In genomic region chr2:8378016-8378810, GRCh38 we compare ENCODE assay signal across 12 cellular contexts.
DNase-seq lines count a peak whose midpoint lies in the region; ATAC-seq and TF ChIP-seq lines count a peak whose summit lies in the region.
"Had no signal": no experiment of that assay in that cellular context is flagged by ENCODE, and none has a peak within 500 bp of the region (broad histone marks: within the 10 kb centered on the region; RNA-seq: fewer than 3 reads in every experiment).

No MANE protein-coding gene starts in this region.

- H3K27me3 ChIP-seq in GM06990 (replicated peaks; ENCODE audit: control insufficient read depth, insufficient read depth, low read length) (no peaks in the 10 kb centered on the region), MM.1S (replicated peaks; ENCODE audit: insufficient read depth, low read length) (peaks cover 42% of the 10 kb centered on the region), breast epithelium (no peaks in the 10 kb centered on the region)
- H3K27me3 ChIP-seq: brain microvascular endothelial cell had no signal

- H3F3A ChIP-seq in MM.1S (ENCODE audit: insufficient read depth, low read length), result peaks cover 11% of the 10 kb centered on the region

- DNase-seq in GM06990 (ENCODE audit: extremely low read depth, insufficient read length) (peak; percentile 64), MM.1S (peak; percentile 91), SKM-1 treated with dmso at 0.1 percent for 144 hours (lab: John Stamatoyannopoulos, UW; ENCODE audit: unreplicated experiment) (no peak), GM13976 (ENCODE audit: low spot score) (no peak), breast epithelium (ENCODE audit: low spot score in 2 of 2) (no peak), Calu3 (no peak)
- DNase-seq: activated CD4-positive, alpha-beta T cell treated with anti-CD3 and anti-CD28 coated beads, Interleukin-2, amount 10 ng/mL, durations not matched to agents 24 days and 14 days; brain microvascular endothelial cell; Caco-2; SHP77 treated with DMSO at 0.1 percent for 48 hours had no signal

- TF ChIP-seq CTCF in GM06990 (IDR thresholded peaks at IDR 0.05; ENCODE audit: insufficient read depth, low read length, poor library complexity, severe bottlenecking), result no peak
- no peak for TF ChIP-seq CTCF in MM.1S (IDR thresholded peaks at IDR 0.05; ENCODE audit: low read length)
- no peak for TF ChIP-seq CTCF in GM13976 (IDR thresholded peaks at IDR 0.05; ENCODE audit: borderline replicate concordance, control extremely low read depth, extremely low read depth, insufficient read depth, missing control alignments)
- TF ChIP-seq CTCF in breast epithelium (IDR thresholded peaks at IDR 0.05), result no peak
- TF ChIP-seq CTCF in Calu3 (IDR thresholded peaks at IDR 0.05; ENCODE audit: unreplicated experiment), result no peak

- no peak overlapping the region for H3K9ac ChIP-seq in MM.1S (ENCODE audit: low read length)

- no peaks in the 10 kb centered on the region for H3K36me3 Mint-ChIP-seq in Calu3 (ENCODE audit: insufficient read depth, unreplicated experiment)

- H4K20me1 ChIP-seq in MM.1S (ENCODE audit: insufficient read depth, low read length), result no peaks in the 10 kb centered on the region

- no peaks in the 10 kb centered on the region for H3K36me3 ChIP-seq in GM06990 (ENCODE audit: control insufficient read depth, insufficient read depth, low read length)
- H3K36me3 ChIP-seq in MM.1S (replicated peaks; ENCODE audit: insufficient read depth, low read length), result no peaks in the 10 kb centered on the region
- H3K36me3 ChIP-seq in breast epithelium, result no peaks in the 10 kb centered on the region
- H3K36me3 ChIP-seq: brain microvascular endothelial cell had no signal

- no peak for TF ChIP-seq POLR2A in breast epithelium (IDR thresholded peaks at IDR 0.05)

- ATAC-seq in GM18870 (IDR thresholded peaks at IDR 0.05; ENCODE audit: unreplicated experiment), result peak; percentile 89
- peak; percentile 68 for ATAC-seq in HG02610 (IDR thresholded peaks at IDR 0.05; ENCODE audit: unreplicated experiment)

- intact Hi-C loops in breast epithelium (cut with DNase I; ENCODE audit: low total_unique reads), result no loop called here
- intact Hi-C loops in Calu3 (cut with micrococcal nuclease; ENCODE audit: unreplicated experiment), result no loop called here

- no TSS peak for BruUV-seq in Calu3 (replicated peaks; lab: Mats Ljungman, UMichigan)

- no peaks in the 10 kb centered on the region for H3K9me2 ChIP-seq in MM.1S (replicated peaks; ENCODE audit: insufficient read depth, low read length)

- CTCF ChIA-PET in Calu3 (lab: Charles Lee), result no interaction called here

- H3K27ac Mint-ChIP-seq in Calu3 (ENCODE audit: unreplicated experiment), result no peak overlapping the region
- H3K27ac Mint-ChIP-seq: activated CD4-positive, alpha-beta T cell treated with anti-CD3 and anti-CD28 coated beads, Interleukin-2, amount 10 ng/mL, durations not matched to agents 24 days and 14 days had no signal

- H3K4me1 Mint-ChIP-seq in Calu3 (ENCODE audit: low read depth, unreplicated experiment), result no peaks in the 10 kb centered on the region

- H3K27me3 Mint-ChIP-seq in Calu3 (ENCODE audit: unreplicated experiment), result no peaks in the 10 kb centered on the region

- no peak overlapping the region for H3K27ac ChIP-seq in MM.1S (ENCODE audit: low read length)
- no peak overlapping the region for H3K27ac ChIP-seq in breast epithelium
- H3K27ac ChIP-seq: brain microvascular endothelial cell had no signal

- H3K79me2 ChIP-seq in MM.1S (ENCODE audit: low read length), result no peaks in the 10 kb centered on the region

- H2AFZ ChIP-seq in MM.1S (ENCODE audit: low read length), result no peak overlapping the region

- H3K4me1 ChIP-seq in MM.1S (ENCODE audit: low read length) (peaks cover 17% of the 10 kb centered on the region), breast epithelium (no peaks in the 10 kb centered on the region)
- H3K4me1 ChIP-seq: Caco-2 had no signal

- no peak overlapping the region for H3K4me3 Mint-ChIP-seq in Calu3 (ENCODE audit: low read depth, unreplicated experiment)
- H3K4me3 Mint-ChIP-seq: activated CD4-positive, alpha-beta T cell treated with anti-CD3 and anti-CD28 coated beads, Interleukin-2, amount 10 ng/mL, durations not matched to agents 24 days and 14 days had no signal

- in situ Hi-C loops in GM13976 (cut with MboI; ENCODE audit: low sequenced_read_pairs, unreplicated experiment), result no loop called here

- H3K9me3 ChIP-seq in MM.1S (replicated peaks; ENCODE audit: insufficient read depth, low read length) (no peaks in the 10 kb centered on the region), breast epithelium (no peaks in the 10 kb centered on the region)

- H3K4me2 ChIP-seq in MM.1S (ENCODE audit: low read depth, low read length), result peak overlapping the region; percentile 33

- H3K4me3 ChIP-seq in GM06990 (replicated peaks; ENCODE audit: low read depth, low read length) (no peak overlapping the region), MM.1S (ENCODE audit: low read length) (peak overlapping the region; percentile 19), breast epithelium (no peak overlapping the region)

- H3K9me3 Mint-ChIP-seq in Calu3 (ENCODE audit: low read depth, unreplicated experiment), result peaks cover 2% of the 10 kb centered on the region

Comparison
In these comparisons a context has a peak if more than half of its experiments do, and no peak if none do; other contexts are left out.
1. DNase-seq: peak in GM06990 (single experiment) and MM.1S (single experiment); none in SKM-1 treated with dmso at 0.1 percent for 144 hours (single experiment), GM13976 (single experiment), breast epithelium (0 of 2) and Calu3 (single experiment).